16 cellular contexts compared by ENCODE assay signal in the genomic region with DNA sequence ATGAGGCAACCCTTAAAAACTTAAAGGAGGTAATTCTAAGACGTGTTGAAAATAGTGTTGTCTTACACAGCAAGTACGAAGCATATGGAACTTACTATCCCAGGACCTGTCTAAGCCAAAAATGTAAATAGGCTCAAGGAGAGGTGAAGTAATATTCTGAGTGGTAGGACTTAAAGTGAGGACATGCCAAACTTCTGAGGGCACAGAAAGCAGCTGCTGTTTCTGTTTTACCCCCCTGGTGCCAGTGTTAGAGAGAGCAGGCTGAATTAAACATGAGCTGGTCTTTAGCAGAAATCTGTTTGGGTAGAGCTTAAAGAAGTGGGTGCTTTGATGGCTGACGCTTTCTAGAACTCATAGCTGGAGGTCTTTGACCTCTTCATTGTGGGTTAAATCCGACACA.
"Had no signal": no experiment of that assay in that cellular context is flagged by ENCODE, and none has a peak within 500 bp of the region (broad histone marks: within the 10 kb centered on the region; RNA-seq: fewer than 3 reads in every experiment).

No MANE protein-coding gene starts in this region.

- H3K9me3 ChIP-seq: heart left ventricle, mucosa of descending colon, thyroid gland, uterus had no signal

- H3K27me3 ChIP-seq: heart left ventricle, thyroid gland, uterus had no signal

- H3K27ac Mint-ChIP-seq: nephron, type B pancreatic cell had no signal

- H3K4me1 ChIP-seq: heart left ventricle, thyroid gland, uterus had no signal

- H3K4me3 ChIP-seq: dorsolateral prefrontal cortex, heart left ventricle, mucosa of descending colon, smooth muscle cell, thyroid gland, uterus had no signal

- H3K36me3 Mint-ChIP-seq: type B pancreatic cell had no signal

- H3K27me3 Mint-ChIP-seq: type B pancreatic cell had no signal

- ATAC-seq: heart left ventricle, left colon, mucosa of descending colon, right cardiac atrium had no signal

- H3K36me3 ChIP-seq: heart left ventricle, thyroid gland, uterus had no signal

- DNase-seq: cortex of kidney; dorsolateral prefrontal cortex; effector CD8-positive, alpha-beta T cell; heart left ventricle; hippocampal formation; left colon; mammary epithelial cell; mucosa of descending colon; stimulated activated CD4-positive, alpha-beta T cell treated with anti-CD3 and anti-CD28 coated beads, Interleukin-2, amount 100 ng/mL, for 48 hours; stimulated activated naive CD4-positive, alpha-beta T cell treated with Interleukin-2 at 50 U/mL for 16 hours; thyroid gland; uterus had no signal

- H3K4me3 Mint-ChIP-seq: nephron, type B pancreatic cell had no signal

- H3K27ac ChIP-seq: dorsolateral prefrontal cortex, heart left ventricle, thyroid gland, uterus had no signal

- H3K9me3 Mint-ChIP-seq: nephron, type B pancreatic cell had no signal
